ENCODE assay signal across 19 cellular contexts in genomic region chr3:18135083-18135814, GRCh38.
DNase-seq lines count a peak whose midpoint lies in the region; ATAC-seq and TF ChIP-seq lines count a peak whose summit lies in the region.
"Had no signal": no experiment of that assay in that cellular context is flagged by ENCODE, and none has a peak within 500 bp of the region (broad histone marks: within the 10 kb centered on the region; RNA-seq: fewer than 3 reads in every experiment).

No MANE protein-coding gene starts in this region.

- no peak overlapping the region for H4K8ac ChIP-seq in IMR-90 (ENCODE audit: low read depth in 2 of 2, low read length in 2 of 2)

- no peak for TF ChIP-seq RAD21 in IMR-90 (IDR thresholded peaks at IDR 0.05; ENCODE audit: low read length)

- BruUV-seq in IMR-90 (replicated peaks; lab: Mats Ljungman, UMichigan), result no TSS peak

- no peaks in the 10 kb centered on the region for H3K9me1 ChIP-seq in IMR-90 (ENCODE audit: insufficient read depth, low read length)

- TF ChIP-seq POLR2A in IMR-90 (IDR thresholded peaks at IDR 0.05; ENCODE audit: low read depth, low read length), result no peak

- H3K56ac ChIP-seq in IMR-90 (ENCODE audit: extremely low read depth, insufficient read depth, low read length), result no peak overlapping the region

- no peak overlapping the region for H2AK9ac ChIP-seq in IMR-90 (replicated peaks; ENCODE audit: low read depth, low read length, poor library complexity)

- H2BK20ac ChIP-seq in IMR-90 (ENCODE audit: low read depth, low read length), result no peak overlapping the region

- CTCF ChIA-PET in IMR-90 (lab: Yijun Ruan, JAX), result interaction anchor here (0.5 kb wide), 1 partner anchor 257 kb away, joined by 3 read pairs; no protein-coding TSS in a partner anchor

- H3K27ac ChIP-seq in IMR-90 (ENCODE audit: insufficient read depth, low read length), result no peak overlapping the region
- H3K27ac ChIP-seq in brain microvascular endothelial cell, result peak overlapping the region; percentile 93
- H3K27ac ChIP-seq: neutrophil, right atrium auricular region, suprapubic skin had no signal

- H3K27me3 ChIP-seq in IMR-90 (ENCODE audit: control insufficient read depth, insufficient read depth, low read length), result no peaks in the 10 kb centered on the region
- H3K27me3 ChIP-seq in brain microvascular endothelial cell (replicated peaks), result no peaks in the 10 kb centered on the region
- H3K27me3 ChIP-seq: neutrophil, right atrium auricular region, suprapubic skin had no signal

- no peak overlapping the region for H3K23ac ChIP-seq in IMR-90 (ENCODE audit: low read depth, low read length)

- in situ Hi-C loops in IMR-90 (cut with MboI; ENCODE audit: low sequenced_read_pairs), result no loop called here
- in situ Hi-C loops in brain microvascular endothelial cell (cut with HindIII; ENCODE audit: low pct_ligation_motif_present, low sequenced_read_pairs), result no loop called here

- H2AK5ac ChIP-seq in IMR-90 (ENCODE audit: low read depth, low read length), result no peak overlapping the region

- H3K4me1 ChIP-seq in IMR-90 (ENCODE audit: control insufficient read depth, insufficient read depth, low read length), result peaks cover 4% of the 10 kb centered on the region
- H3K4me1 ChIP-seq: right atrium auricular region, suprapubic skin had no signal

- H3K79me1 ChIP-seq in IMR-90 (ENCODE audit: low read depth in 1 of 2, low read length in 2 of 2), result no peaks in the 10 kb centered on the region

- peak; percentile 20 for DNase-seq in IMR-90
- no peak for DNase-seq in brain microvascular endothelial cell
- DNase-seq in fibroblast of the aortic adventitia (ENCODE audit: low read depth), result peak; percentile 49
- peak; percentile 5 for DNase-seq in skeletal muscle cell (ENCODE audit: low read depth)
- DNase-seq in NCI-H2029 treated with DMSO at 0.1 percent for 48 hours (lab: John Stamatoyannopoulos, UW), result no peak
- DNase-seq: activated CD4-positive, alpha-beta T cell treated with anti-CD3 and anti-CD28 coated beads, Interleukin-2, amount 50 U/mL, for 48 hours; activated T-cell treated with anti-CD3 and anti-CD28 coated beads for 4 hours; CD4-positive, CD25-positive, alpha-beta regulatory T cell; cerebellar nuclear complex; DMS79; NCI-H1417; NCI-H2171 treated with DMSO at 0.1 percent for 48 hours; NCI-H69 had no signal

- H4K20me1 ChIP-seq in IMR-90 (ENCODE audit: insufficient read depth, low read length), result no peaks in the 10 kb centered on the region

- ATAC-seq in IMR-90 (ENCODE audit: low read depth), result no peak
- ATAC-seq in HG03175 (IDR thresholded peaks at IDR 0.05; ENCODE audit: unreplicated experiment), result no peak
- no peak for ATAC-seq in HG02588 (IDR thresholded peaks at IDR 0.05; ENCODE audit: unreplicated experiment)
- no peak for ATAC-seq in HG03442 (IDR thresholded peaks at IDR 0.05; ENCODE audit: unreplicated experiment)

- dilution Hi-C loops in IMR-90 (cut with HindIII; ENCODE audit: low sequenced_read_pairs, unreplicated experiment), result no loop called here

- no peak overlapping the region for H4K91ac ChIP-seq in IMR-90 (ENCODE audit: insufficient read depth, low read depth, low read length)

- H2BK5ac ChIP-seq in IMR-90 (ENCODE audit: low read depth, low read length, poor library complexity, severe bottlenecking), result no peak overlapping the region

- no peak for TF ChIP-seq CTCF in IMR-90 (conservative IDR thresholded peaks at IDR 0.05; ENCODE audit: low read depth, low read length)
- TF ChIP-seq CTCF in brain microvascular endothelial cell (IDR thresholded peaks at IDR 0.05; ENCODE audit: low read depth, low read length, missing control alignments), result peak; percentile 3
- no peak for TF ChIP-seq CTCF in fibroblast of the aortic adventitia (IDR thresholded peaks at IDR 0.05; ENCODE audit: insufficient read depth, low read length)

- H3K9me3 ChIP-seq in IMR-90 (ENCODE audit: control insufficient read depth, insufficient read depth, low read length), result no peaks in the 10 kb centered on the region
- H3K9me3 ChIP-seq: neutrophil, right atrium auricular region, suprapubic skin had no signal

- intact Hi-C loops in IMR-90 (cut with micrococcal nuclease), result no loop called here

- H3K4me3 ChIP-seq in IMR-90 (ENCODE audit: insufficient read depth, low read depth, low read length) (no peak overlapping the region), brain microvascular endothelial cell (ENCODE audit: low read depth, low read length) (no peak overlapping the region), fibroblast of the aortic adventitia (ENCODE audit: low read depth, low read length) (no peak overlapping the region), skeletal muscle cell (ENCODE audit: low read depth, low read length) (no peak overlapping the region)
- H3K4me3 ChIP-seq: right atrium auricular region, suprapubic skin had no signal

- H3K18ac ChIP-seq in IMR-90 (ENCODE audit: low read depth, low read length), result no peak overlapping the region; the same call in 1 of the 2 replicates

- H3K4ac ChIP-seq in IMR-90 (ENCODE audit: low read depth, low read length), result no peak overlapping the region

- no peak overlapping the region for H4K5ac ChIP-seq in IMR-90 (ENCODE audit: low read depth, low read length)

- H3K36me3 ChIP-seq in IMR-90 (ENCODE audit: control insufficient read depth, insufficient read depth, low read length) (no peaks in the 10 kb centered on the region), brain microvascular endothelial cell (replicated peaks) (no peaks in the 10 kb centered on the region)
- H3K36me3 ChIP-seq: neutrophil, right atrium auricular region, suprapubic skin had no signal

- POLR2A ChIA-PET in IMR-90 (lab: Charles Lee; ENCODE audit: unreplicated experiment), result no interaction called here

- H2BK120ac ChIP-seq in IMR-90 (ENCODE audit: low read depth, low read length), result peak overlapping the region; percentile 35; the same call in 1 of the 2 replicates

- H2BK15ac ChIP-seq in IMR-90 (ENCODE audit: low read depth, low read length), result no peak overlapping the region

- H3K4me2 ChIP-seq in IMR-90 (ENCODE audit: low read depth, low read length), result no peak overlapping the region; the same call in 1 of the 2 replicates

- H3K14ac ChIP-seq in IMR-90 (replicated peaks; ENCODE audit: low read depth, low read length), result no peak overlapping the region

- no CpG with 5 or more reads among the region's 7 CpGs for WGBS in IMR-90 (ENCODE audit: extremely low coverage in 2 of 2, insufficient read length in 1 of 2), 2 experiments

- H2AFZ ChIP-seq in IMR-90 (replicated peaks; ENCODE audit: low read length, poor library complexity), result peak overlapping the region; percentile 24

- H3K9ac ChIP-seq in IMR-90 (ENCODE audit: low read depth, low read length), result no peak overlapping the region

TF ChIP-seq in IMR-90, 13 proteins besides CTCF, POLR2A, EP300 and RAD21:
- TF ChIP-seq CEBPB (IDR thresholded peaks at IDR 0.05; ENCODE audit: low read depth, low read length), result no peak
- TF ChIP-seq RFX5 (IDR thresholded peaks at IDR 0.05; ENCODE audit: low read depth, low read length), result no peak
- no peak for TF ChIP-seq MAZ (IDR thresholded peaks at IDR 0.05; ENCODE audit: borderline replicate concordance, low read depth, low read length)
- TF ChIP-seq ELK1 (IDR thresholded peaks at IDR 0.05; ENCODE audit: borderline replicate concordance, low read depth, low read length), result no peak
- TF ChIP-seq BHLHE40 (IDR thresholded peaks at IDR 0.05; ENCODE audit: low read depth, low read length), result no peak
- TF ChIP-seq, protein P1, sequence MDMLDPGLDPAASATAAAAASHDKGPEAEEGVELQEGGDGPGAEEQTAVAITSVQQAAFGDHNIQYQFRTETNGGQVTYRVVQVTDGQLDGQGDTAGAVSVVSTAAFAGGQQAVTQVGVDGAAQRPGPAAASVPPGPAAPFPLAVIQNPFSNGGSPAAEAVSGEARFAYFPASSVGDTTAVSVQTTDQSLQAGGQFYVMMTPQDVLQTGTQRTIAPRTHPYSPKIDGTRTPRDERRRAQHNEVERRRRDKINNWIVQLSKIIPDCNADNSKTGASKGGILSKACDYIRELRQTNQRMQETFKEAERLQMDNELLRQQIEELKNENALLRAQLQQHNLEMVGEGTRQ (IDR thresholded peaks at IDR 0.05; ENCODE audit: low read depth, low read length), result no peak
- no peak for TF ChIP-seq FOS (IDR thresholded peaks at IDR 0.05; ENCODE audit: low read depth, low read length)
- no peak for TF ChIP-seq MAFK (IDR thresholded peaks at IDR 0.05; ENCODE audit: low read depth, low read length)
- TF ChIP-seq NFE2L2 (IDR thresholded peaks at IDR 0.05; ENCODE audit: low read depth, low read length), result no peak
- no peak for TF ChIP-seq MXI1 (IDR thresholded peaks at IDR 0.05; ENCODE audit: borderline replicate concordance, low read depth, low read length)

Comparison
In these comparisons a context has a peak if more than half of its experiments do, and no peak if none do; other contexts are left out.
1. DNase-seq: peak in IMR-90 (single experiment), fibroblast of the aortic adventitia (single experiment) and skeletal muscle cell (single experiment); none in brain microvascular endothelial cell (single experiment) and NCI-H2029 treated with DMSO at 0.1 percent for 48 hours (single experiment).